ENCODE assay signal across 1 cellular context in genomic region chr5:60844429-60844890, GRCh38.
TF ChIP-seq lines count a peak whose summit lies in the region.

No MANE protein-coding gene starts in this region.

TF ChIP-seq in K562, 482 proteins besides CTCF, POLR2A, EP300 and RAD21 (continued from another document):
- TF ChIP-seq JUND (IDR thresholded peaks at IDR 0.05; ENCODE audit: borderline replicate concordance, low read depth, low read length) = peak; percentile 65
- TF ChIP-seq JUND (tag; IDR thresholded peaks at IDR 0.05; ENCODE audit: borderline replicate concordance, low read depth, low read length) = peak; percentile 48; the same call in 1 of the 3 replicates
- no peak for TF ChIP-seq MEF2D (tag; conservative IDR thresholded peaks at IDR 0.05; ENCODE audit: low read depth)
- TF ChIP-seq SP1 (CRISPR knock-in tag; IDR thresholded peaks at IDR 0.05) = no peak
- TF ChIP-seq NELFE (IDR thresholded peaks at IDR 0.05; ENCODE audit: insufficient read depth, insufficient read length) = no peak
- TF ChIP-seq BDP1 (IDR thresholded peaks at IDR 0.05; ENCODE audit: insufficient read depth, insufficient read length) = no peak
- TF ChIP-seq ATF3 (IDR thresholded peaks at IDR 0.05) = peak; percentile 70
- TF ChIP-seq ATF3 (CRISPR knock-in tag; conservative IDR thresholded peaks at IDR 0.05) = no peak
- TF ChIP-seq ATF1 (CRISPR knock-in tag; IDR thresholded peaks at IDR 0.05) = no peak
- TF ChIP-seq ATF1 (tag; IDR thresholded peaks at IDR 0.05) = 0 out of 2 replicates have a peak, but pooled peaks have one; percentile 35
- TF ChIP-seq ETV5 (CRISPR knock-in tag; IDR thresholded peaks at IDR 0.05; ENCODE audit: low read depth) = no peak
- no peak for TF ChIP-seq ZNF695 (CRISPR knock-in tag; IDR thresholded peaks at IDR 0.05)
- TF ChIP-seq TFAP4 (CRISPR knock-in tag; IDR thresholded peaks at IDR 0.05; ENCODE audit: borderline replicate concordance) = 0 out of 2 replicates have a peak, but pooled peaks have one; percentile 5
- TF ChIP-seq ZFPM2 (CRISPR knock-in tag; IDR thresholded peaks at IDR 0.05) = no peak
- TF ChIP-seq ZNF280B (CRISPR knock-in tag; IDR thresholded peaks at IDR 0.05) = no peak
- TF ChIP-seq DLX4 (CRISPR knock-in tag; IDR thresholded peaks at IDR 0.05) = no peak
- no peak for TF ChIP-seq ZNF407 (IDR thresholded peaks at IDR 0.05; ENCODE audit: low read depth)
- TF ChIP-seq THAP12 (CRISPR knock-in tag; IDR thresholded peaks at IDR 0.05) = no peak
- no peak for TF ChIP-seq SMARCA5 (IDR thresholded peaks at IDR 0.05)
- TF ChIP-seq ZBTB5 (IDR thresholded peaks at IDR 0.05) = no peak
- peak; percentile 83 for TF ChIP-seq CREM (IDR thresholded peaks at IDR 0.05; ENCODE audit: low read depth)
- TF ChIP-seq RBM14 (IDR thresholded peaks at IDR 0.05; ENCODE audit: borderline replicate concordance, insufficient read depth, low read depth, low read length) = no peak
- no peak for TF ChIP-seq STAT6 (CRISPR knock-in tag; IDR thresholded peaks at IDR 0.05)
- TF ChIP-seq ZNF175 (CRISPR knock-in tag; IDR thresholded peaks at IDR 0.05; ENCODE audit: low read depth) = no peak
- no peak for TF ChIP-seq GATA2 (CRISPR knock-in tag; IDR thresholded peaks at IDR 0.05)
- no peak for TF ChIP-seq POLR2B (IDR thresholded peaks at IDR 0.05; ENCODE audit: low read depth, partially characterized antibody)
- TF ChIP-seq ZNF584 (CRISPR knock-in tag; IDR thresholded peaks at IDR 0.05; ENCODE audit: low read depth) = 0 out of 2 replicates have a peak, but pooled peaks have one; percentile 42
TF ChIP-seq in K562: peak in this region for 11.
